Comparison of ENCODE assay signal across 35 cellular contexts in the genomic region with DNA sequence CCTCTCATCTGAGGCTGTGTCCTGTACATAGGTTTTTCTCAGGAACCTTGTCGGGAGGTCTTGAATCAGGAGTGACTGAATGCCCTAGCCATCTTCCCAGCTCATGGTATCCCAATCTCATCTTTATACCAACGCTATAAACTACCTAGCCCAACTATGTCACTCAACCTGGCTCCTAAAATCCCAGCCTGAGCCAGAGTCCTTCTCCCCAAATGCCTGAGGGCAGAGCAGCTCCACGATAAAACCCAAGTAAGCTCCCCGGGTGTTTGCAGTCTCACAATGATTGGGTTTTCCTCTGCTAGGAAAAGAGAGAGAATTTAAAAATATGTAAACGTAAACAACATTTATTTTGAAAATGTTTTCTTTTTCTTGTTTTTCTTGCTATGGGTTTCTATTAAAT.
"Had no signal": no experiment of that assay in that cellular context is flagged by ENCODE, and none has a peak within 500 bp of the region (broad histone marks: within the 10 kb centered on the region; RNA-seq: fewer than 3 reads in every experiment).

No MANE protein-coding gene starts in this region.

- H3K27me3 ChIP-seq: MG63 had no signal

- DNase-seq: Karpas-422, Kasumi-1, MG63, MM.1S, MV-4-11, NCI-H1048, NCI-H1092, NCI-H1092 treated with DMSO at 0.1 percent for 48 hours, NCI-H1105, NCI-H1105 treated with DMSO at 0.1 percent for 48 hours, NCI-H1417, NCI-H1436, NCI-H1436 treated with DMSO at 0.1 percent for 48 hours, NCI-H146, NCI-H1694, NCI-H1694 treated with DMSO at 0.1 percent for 48 hours, NCI-H187, NCI-H187 treated with DMSO at 0.1 percent for 48 hours, NCI-H1930, NCI-H2029, NCI-H2029 treated with DMSO at 0.1 percent for 48 hours, NCI-H2081, NCI-H2081 treated with DMSO at 0.1 percent for 48 hours, NCI-H2107, NCI-H2171, NCI-H2171 treated with DMSO at 0.1 percent for 48 hours, NCI-H2227 treated with DMSO at 0.1 percent for 48 hours, NCI-H226, NCI-H345, NCI-H446, NCI-H446 treated with DMSO at 0.1 percent for 48 hours, NCI-H510A, NCI-H510A treated with DMSO at 0.1 percent for 48 hours, NCI-H524, NCI-H524 treated with DMSO at 0.1 percent for 48 hours had no signal

- H3K4me3 ChIP-seq: MG63 had no signal

- H3K9me3 ChIP-seq: MG63 had no signal

- H3K36me3 ChIP-seq: MG63 had no signal
